In genomic region chrX:88612870-88613329, GRCh38 we compare ENCODE assay signal across 17 cellular contexts.
A peak's percentile ranks its signal among the peaks of the same experiment; 100 is the strongest.
DNase-seq lines count a peak whose midpoint lies in the region; ATAC-seq, FAIRE-seq and TF ChIP-seq lines count a peak whose summit lies in the region.
"Had no signal": no experiment of that assay in that cellular context is flagged by ENCODE, and none has a peak within 500 bp of the region (broad histone marks: within the 10 kb centered on the region; RNA-seq: fewer than 3 reads in every experiment).

No MANE protein-coding gene starts in this region.

- H3K27ac ChIP-seq in breast epithelium (no peak overlapping the region), mesenchymal stem cell (ENCODE audit: low read length, poor library complexity, severe bottlenecking) (no peak overlapping the region), neuronal stem cell (replicated peaks; ENCODE audit: low read length) (no peak overlapping the region)
- no peak overlapping the region for H3K27ac ChIP-seq in effector memory CD4-positive, alpha-beta T cell (ENCODE audit: insufficient read depth, low read length, poor library complexity, severe bottlenecking)
- H3K27ac ChIP-seq: BLaER1 treated with 17β-estradiol and CSF1 and Interleukin-3, amounts not matched to agents 10 nM and 100 nM; foreskin keratinocyte; ovary had no signal

- no peak overlapping the region for H3K4me3 ChIP-seq in breast epithelium
- H3K4me3 ChIP-seq in choroid plexus epithelial cell (ENCODE audit: low read depth, low read length), result peak overlapping the region; percentile 33
- H3K4me3 ChIP-seq in mesenchymal stem cell (ENCODE audit: insufficient read depth in 1 of 2, low read depth in 1 of 2, low read length in 2 of 2), result no peak overlapping the region
- H3K4me3 ChIP-seq in effector memory CD4-positive, alpha-beta T cell (ENCODE audit: insufficient read depth, low read depth, low read length, poor library complexity, severe bottlenecking), result no peak overlapping the region
- no peak overlapping the region for H3K4me3 ChIP-seq in neuronal stem cell (ENCODE audit: low read length in 2 of 2)
- H3K4me3 ChIP-seq: BLaER1 treated with 17β-estradiol and CSF1 and Interleukin-3, amounts not matched to agents 10 nM and 100 nM; ovary had no signal

- intact Hi-C loops in MCF 10A (cut with micrococcal nuclease), result loop anchor here (1.0 to 2.0 kb wide), 5 partner anchors 188 to 1274 kb away; no protein-coding TSS in a partner anchor
- intact Hi-C loops in breast epithelium (cut with DNase I; ENCODE audit: low total_unique reads), result no loop called here
- intact Hi-C loops in left colon (cut with DNase I, micrococcal nuclease), result no loop called here

- H3K23ac ChIP-seq in mesenchymal stem cell (ENCODE audit: low read length in 2 of 2) (no peak overlapping the region), neuronal stem cell (ENCODE audit: low read depth, low read length, poor library complexity) (no peak overlapping the region)

- H3K4me1 Mint-ChIP-seq in MCF 10A (ENCODE audit: insufficient read depth, unreplicated experiment), result no peaks in the 10 kb centered on the region

- H4K91ac ChIP-seq in mesenchymal stem cell (ENCODE audit: low read length) (no peak overlapping the region), neuronal stem cell (ENCODE audit: low read depth, low read length, poor library complexity) (no peak overlapping the region)

- H3K18ac ChIP-seq in mesenchymal stem cell (ENCODE audit: low read depth in 1 of 2, low read length in 2 of 2) (no peak overlapping the region), neuronal stem cell (ENCODE audit: low read length) (no peak overlapping the region)

- H3K36me3 Mint-ChIP-seq in MCF 10A (ENCODE audit: insufficient read depth, unreplicated experiment), result no peaks in the 10 kb centered on the region

- peak overlapping the region; percentile 5 for H3K27ac Mint-ChIP-seq in MCF 10A (ENCODE audit: low read depth, unreplicated experiment)

- no peak overlapping the region for H2BK5ac ChIP-seq in mesenchymal stem cell (ENCODE audit: low read depth, low read length, poor library complexity, severe bottlenecking)
- H2BK5ac ChIP-seq in neuronal stem cell (ENCODE audit: low read length), result no peak overlapping the region

- H2BK12ac ChIP-seq in mesenchymal stem cell (ENCODE audit: low read length in 2 of 2) (no peak overlapping the region), neuronal stem cell (ENCODE audit: low read length) (no peak overlapping the region)

- WGBS in mesenchymal stem cell, result 33% methylated on average over 1 of the region's 4 CpGs
- WGBS in neuronal stem cell (ENCODE audit: extremely low coverage in 2 of 2, insufficient read length in 2 of 2, insufficient replicate concordance in 1 of 2), 2 donors, result no CpG with 5 or more reads among the region's 4 CpGs

- H3K14ac ChIP-seq in mesenchymal stem cell (ENCODE audit: low read length in 2 of 2) (no peak overlapping the region), neuronal stem cell (ENCODE audit: low read length) (no peak overlapping the region)

- no peak overlapping the region for H2BK120ac ChIP-seq in mesenchymal stem cell (ENCODE audit: low read depth, low read length)
- H2BK120ac ChIP-seq in neuronal stem cell (ENCODE audit: low read depth, low read length), result no peak overlapping the region

- FAIRE-seq in frontal cortex (lab: Jason Lieb, UNC), result no peak

- no peaks in the 10 kb centered on the region for H3K27me3 Mint-ChIP-seq in MCF 10A (ENCODE audit: insufficient read depth, unreplicated experiment)

- no peaks in the 10 kb centered on the region for H3K27me3 ChIP-seq in breast epithelium
- no peaks in the 10 kb centered on the region for H3K27me3 ChIP-seq in mesenchymal stem cell (ENCODE audit: control insufficient read depth in 1 of 2, insufficient read depth in 1 of 2, low read length in 2 of 2)
- H3K27me3 ChIP-seq in effector memory CD4-positive, alpha-beta T cell (replicated peaks; ENCODE audit: control insufficient read depth, insufficient read depth, low read length, poor library complexity, severe bottlenecking), result no peaks in the 10 kb centered on the region
- H3K27me3 ChIP-seq in neuronal stem cell (ENCODE audit: control insufficient read depth in 3 of 3, insufficient read depth in 3 of 3, low read depth in 1 of 3, low read length in 3 of 3), result no peaks in the 10 kb centered on the region
- H3K27me3 ChIP-seq: foreskin keratinocyte, ovary had no signal

- BruUV-seq in MCF 10A (replicated peaks; lab: Mats Ljungman, UMichigan), result no TSS peak

- DNase-seq in MCF 10A (ENCODE audit: unreplicated experiment) (peak; percentile 0), breast epithelium (ENCODE audit: low spot score in 2 of 2) (no peak), choroid plexus epithelial cell (ENCODE audit: low read depth) (peak; percentile 0), mesenchymal stem cell (no peak), left colon (no peak), frontal cortex (ENCODE audit: low spot score in 2 of 2) (no peak), neuronal stem cell (ENCODE audit: low spot score) (no peak)
- no peak for DNase-seq in effector memory CD4-positive, alpha-beta T cell
- DNase-seq: 8988T; activated CD4-positive, alpha-beta T cell treated with anti-CD3 and anti-CD28 coated beads, Interleukin-2, amount 50 U/mL, for 48 hours; activated naive CD4-positive, alpha-beta T cell treated with Interleukin-2 at 50 U/mL for 16 hours; left cardiac atrium; NCI-H1694 treated with DMSO at 0.1 percent for 48 hours; NCI-H345; ovary had no signal

- H3K9ac ChIP-seq in mesenchymal stem cell (ENCODE audit: low read length), result no peak overlapping the region
- H3K9ac ChIP-seq in neuronal stem cell (ENCODE audit: low read depth, low read length, poor library complexity), result no peak overlapping the region
- H3K9ac ChIP-seq: BLaER1 treated with 17β-estradiol and CSF1 and Interleukin-3, amounts not matched to agents 10 nM and 100 nM had no signal

- H2AK5ac ChIP-seq in mesenchymal stem cell (ENCODE audit: low read length, severe bottlenecking) (no peak overlapping the region), neuronal stem cell (ENCODE audit: low read depth, low read length) (no peak overlapping the region)

- H3K79me1 ChIP-seq in mesenchymal stem cell (replicated peaks; ENCODE audit: low read length, poor library complexity, severe bottlenecking), result no peaks in the 10 kb centered on the region
- no peaks in the 10 kb centered on the region for H3K79me1 ChIP-seq in neuronal stem cell (ENCODE audit: low read depth, low read length)

- no peak overlapping the region for H4K8ac ChIP-seq in mesenchymal stem cell (ENCODE audit: low read length)
- no peak overlapping the region for H4K8ac ChIP-seq in neuronal stem cell (ENCODE audit: low read depth, low read length)

- H3K4me3 Mint-ChIP-seq in MCF 10A (ENCODE audit: unreplicated experiment), result no peak overlapping the region

- H2BK15ac ChIP-seq in mesenchymal stem cell (ENCODE audit: low read depth, poor library complexity, severe bottlenecking), result no peak overlapping the region
- no peak overlapping the region for H2BK15ac ChIP-seq in neuronal stem cell (ENCODE audit: low read length)

- ATAC-seq in left colon, result no peak
- ATAC-seq: foreskin keratinocyte, left cardiac atrium had no signal

- no peak overlapping the region for H2AFZ ChIP-seq in mesenchymal stem cell (ENCODE audit: low read depth, low read length)
- H2AFZ ChIP-seq in neuronal stem cell (ENCODE audit: low read length), result no peak overlapping the region

- no peak for TF ChIP-seq POLR2A in breast epithelium (IDR thresholded peaks at IDR 0.05)

- CTCF ChIA-PET in MCF 10A (lab: Yijun Ruan, JAX), result interaction anchor here (0.6 to 2.3 kb wide), 13 partner anchors 9 to 1338 kb away, joined by 3 to 15 read pairs (median 4); no protein-coding TSS in a partner anchor

- H3K36me3 ChIP-seq in breast epithelium (no peaks in the 10 kb centered on the region), mesenchymal stem cell (ENCODE audit: control insufficient read depth in 1 of 2, insufficient read depth in 2 of 2, low read depth in 1 of 2, low read length in 2 of 2) (no peaks in the 10 kb centered on the region), neuronal stem cell (replicated peaks in 1 of 2; ENCODE audit: control insufficient read depth in 2 of 2, insufficient read depth in 2 of 2, low read length in 2 of 2) (no peaks in the 10 kb centered on the region)
- H3K36me3 ChIP-seq in effector memory CD4-positive, alpha-beta T cell (ENCODE audit: control insufficient read depth, insufficient read depth, low read length), result no peaks in the 10 kb centered on the region
- H3K36me3 ChIP-seq: BLaER1 treated with 17β-estradiol and CSF1 and Interleukin-3, amounts not matched to agents 10 nM and 100 nM; ovary had no signal

- POLR2A ChIA-PET in MCF 10A (lab: Yijun Ruan, JAX), result no interaction called here

- no peaks in the 10 kb centered on the region for H3K9me3 Mint-ChIP-seq in MCF 10A (ENCODE audit: unreplicated experiment)

- no peak overlapping the region for H3K4ac ChIP-seq in mesenchymal stem cell (ENCODE audit: low read depth in 1 of 2, low read length in 2 of 2)
- H3K4ac ChIP-seq in neuronal stem cell (ENCODE audit: low read length), result no peak overlapping the region

- H3K4me2 ChIP-seq in mesenchymal stem cell (ENCODE audit: low read length, poor library complexity, severe bottlenecking), result peak overlapping the region; percentile 65
- H3K4me2 ChIP-seq in neuronal stem cell (ENCODE audit: insufficient read depth, low read length, poor library complexity, severe bottlenecking), result no peak overlapping the region
- H3K4me2 ChIP-seq: BLaER1 treated with 17β-estradiol and CSF1 and Interleukin-3, amounts not matched to agents 10 nM and 100 nM had no signal

- H3K9me3 ChIP-seq in breast epithelium (no peaks in the 10 kb centered on the region), mesenchymal stem cell (ENCODE audit: control insufficient read depth, low read length) (no peaks in the 10 kb centered on the region), neuronal stem cell (replicated peaks in 1 of 2; ENCODE audit: control insufficient read depth in 2 of 2, insufficient read depth in 1 of 2, low read depth in 1 of 2, low read length in 2 of 2) (no peaks in the 10 kb centered on the region)
- no peaks in the 10 kb centered on the region for H3K9me3 ChIP-seq in effector memory CD4-positive, alpha-beta T cell (ENCODE audit: control insufficient read depth, low read length)
- H3K9me3 ChIP-seq: BLaER1 treated with 17β-estradiol and CSF1 and Interleukin-3, amounts not matched to agents 10 nM and 100 nM; ovary had no signal

- no peaks in the 10 kb centered on the region for H3K4me1 ChIP-seq in breast epithelium
- no peaks in the 10 kb centered on the region for H3K4me1 ChIP-seq in mesenchymal stem cell (ENCODE audit: control insufficient read depth, insufficient read depth, low read depth, low read length)
- no peaks in the 10 kb centered on the region for H3K4me1 ChIP-seq in effector memory CD4-positive, alpha-beta T cell (ENCODE audit: control insufficient read depth, insufficient read depth, low read length, poor library complexity, severe bottlenecking)
- peaks cover 0 to 2% of the 10 kb centered on the region in 2 donors for H3K4me1 ChIP-seq in neuronal stem cell (ENCODE audit: control insufficient read depth in 2 of 2, insufficient read depth in 1 of 2, low read depth in 1 of 2, low read length in 2 of 2)
- H3K4me1 ChIP-seq: BLaER1 treated with 17β-estradiol and CSF1 and Interleukin-3, amounts not matched to agents 10 nM and 100 nM; foreskin keratinocyte had no signal

- TF ChIP-seq CTCF in MCF 10A (IDR thresholded peaks at IDR 0.05; ENCODE audit: unreplicated experiment), result no peak
- TF ChIP-seq CTCF in breast epithelium (IDR thresholded peaks at IDR 0.05), result no peak
- TF ChIP-seq CTCF in choroid plexus epithelial cell (conservative IDR thresholded peaks at IDR 0.05; ENCODE audit: low read depth, low read length), result no peak

Comparison
In these comparisons a context has a peak if more than half of its experiments do, and no peak if none do; other contexts are left out.
1. DNase-seq: peak in MCF 10A (single experiment) and choroid plexus epithelial cell (single experiment); none in breast epithelium (0 of 2), mesenchymal stem cell (single experiment), effector memory CD4-positive, alpha-beta T cell (0 of 3), left colon (0 of 2), frontal cortex (0 of 2) and neuronal stem cell (single experiment).